19 cellular contexts compared by ENCODE assay signal in the genomic region with DNA sequence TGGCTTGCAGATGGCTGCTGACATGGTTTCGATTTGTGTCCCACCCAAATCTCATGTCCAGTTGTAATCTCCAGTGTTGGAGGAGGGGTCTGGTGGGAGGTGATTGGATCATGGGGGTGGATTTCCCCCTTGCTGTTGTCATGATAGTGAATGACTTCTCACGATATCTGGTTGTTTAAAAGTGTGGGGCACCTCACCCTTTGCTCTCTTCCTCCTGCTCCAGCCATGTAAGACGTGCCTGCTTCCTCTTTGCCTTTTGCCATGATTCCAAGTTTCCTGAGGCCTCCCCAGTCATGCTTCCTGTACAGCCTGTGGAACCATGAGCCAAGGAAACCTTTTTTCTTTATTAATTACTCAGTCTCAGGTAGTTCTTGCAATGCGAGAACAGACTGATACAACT.
"Had no signal": no experiment of that assay in that cellular context is flagged by ENCODE, and none has a peak within 500 bp of the region (broad histone marks: within the 10 kb centered on the region; RNA-seq: fewer than 3 reads in every experiment).

No MANE protein-coding gene starts in this region.

- H3K27me3 Mint-ChIP-seq: naive thymus-derived CD4-positive, alpha-beta T cell; natural killer cell treated with Interleukin-12 subunit alpha and Interleukin-12 subunit beta and Interleukin-15 and Interleukin-18, amount 100 ng/mL, for 72 hours; stimulated activated naive B cell treated with anti-CD40 and anti-IgM and Interleukin-4, amounts not matched to agents 10 μg/mL and 1 μg/mL and 100 μg/mL, for 72 hours had no signal

- DNase-seq: heart left ventricle; hypothalamus; immature natural killer cell; left ventricle myocardium inferior; midbrain; mucosa of descending colon; naive thymus-derived CD4-positive, alpha-beta T cell; ovary; right lobe of liver; stimulated activated CD4-positive, alpha-beta T cell treated with anti-CD3 and anti-CD28 coated beads, Interleukin-1b, Interleukin-23, amount 100 ng/mL, for 48 hours; stimulated activated CD4-positive, alpha-beta T cell treated with anti-CD3 and anti-CD28 coated beads, Interleukin-2, amount 100 ng/mL, for 48 hours; stimulated activated CD4-positive, alpha-beta T cell treated with anti-CD3 and anti-CD28 coated beads, Interleukin-4, amount 100 ng/mL, for 4 hours; stimulated activated CD8-positive, alpha-beta memory T cell treated with anti-CD3 and anti-CD28 coated beads, Interleukin-4, amount 100 ng/mL, for 48 hours; stimulated activated naive B cell treated with anti-CD40 and anti-IgM and Interleukin-4, amounts not matched to agents 10 μg/mL and 1 μg/mL and 100 μg/mL, for 72 hours; stimulated activated naive CD8-positive, alpha-beta T cell treated with anti-CD3 and anti-CD28 coated beads, Interleukin-15, Interleukin-2, amounts not matched to agents 100 U/mL and 50 U/mL, for 24 hours; tibial artery; trophoblast cell; upper lobe of right lung had no signal

- H3K9me3 Mint-ChIP-seq: immature natural killer cell; natural killer cell treated with Interleukin-12 subunit alpha and Interleukin-12 subunit beta and Interleukin-15 and Interleukin-18, amount 100 ng/mL, for 72 hours; stimulated activated naive B cell treated with anti-CD40 and anti-IgM and Interleukin-4, amounts not matched to agents 10 μg/mL and 1 μg/mL and 100 μg/mL, for 72 hours had no signal

- ATAC-seq: heart left ventricle; mucosa of descending colon; naive thymus-derived CD4-positive, alpha-beta T cell; natural killer cell treated with Interleukin-12 subunit alpha and Interleukin-12 subunit beta and Interleukin-15 and Interleukin-18, amount 100 ng/mL, for 72 hours; right lobe of liver; stimulated activated naive B cell treated with anti-CD40 and anti-IgM and Interleukin-4, amounts not matched to agents 10 μg/mL and 1 μg/mL and 100 μg/mL, for 72 hours; stimulated activated naive CD8-positive, alpha-beta T cell treated with anti-CD3 and anti-CD28 coated beads, Interleukin-15, Interleukin-2, amounts not matched to agents 100 U/mL and 50 U/mL, for 24 hours; upper lobe of right lung had no signal

- H3K4me3 Mint-ChIP-seq: immature natural killer cell; naive thymus-derived CD4-positive, alpha-beta T cell; natural killer cell treated with Interleukin-12 subunit alpha and Interleukin-12 subunit beta and Interleukin-15 and Interleukin-18, amount 100 ng/mL, for 72 hours; stimulated activated naive B cell treated with anti-CD40 and anti-IgM and Interleukin-4, amounts not matched to agents 10 μg/mL and 1 μg/mL and 100 μg/mL, for 72 hours had no signal

- H3K27ac Mint-ChIP-seq: immature natural killer cell; naive thymus-derived CD4-positive, alpha-beta T cell; natural killer cell treated with Interleukin-12 subunit alpha and Interleukin-12 subunit beta and Interleukin-15 and Interleukin-18, amount 100 ng/mL, for 72 hours; stimulated activated naive B cell treated with anti-CD40 and anti-IgM and Interleukin-4, amounts not matched to agents 10 μg/mL and 1 μg/mL and 100 μg/mL, for 72 hours had no signal

- H3K36me3 Mint-ChIP-seq: natural killer cell treated with Interleukin-12 subunit alpha and Interleukin-12 subunit beta and Interleukin-15 and Interleukin-18, amount 100 ng/mL, for 72 hours; stimulated activated naive B cell treated with anti-CD40 and anti-IgM and Interleukin-4, amounts not matched to agents 10 μg/mL and 1 μg/mL and 100 μg/mL, for 72 hours had no signal
